ENCODE assay signal across 16 cellular contexts in the genomic region with DNA sequence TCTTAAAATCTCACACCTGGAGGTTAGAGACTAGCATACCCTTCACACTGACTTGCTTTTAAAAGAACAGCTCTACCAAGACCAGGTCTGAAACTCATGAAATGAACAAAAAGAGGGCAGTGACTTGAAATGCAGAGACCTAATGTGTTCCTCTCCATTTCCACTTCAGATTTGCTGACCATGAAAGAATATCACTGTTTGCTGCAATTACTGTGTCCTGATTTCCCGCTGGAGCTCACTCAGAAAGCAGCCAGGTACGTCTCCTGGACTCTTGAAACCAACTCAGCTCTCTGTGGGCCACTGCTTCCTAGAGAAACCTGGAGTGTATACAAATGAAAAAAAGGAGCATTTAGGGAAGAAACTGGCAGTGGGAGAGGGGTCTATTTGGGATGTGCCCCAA. TPM values are rescaled to one million over a fixed set of nuclear protein-coding genes. Genes with fewer than 3 reads are reported as not detected.
A peak's percentile ranks its signal among the peaks of the same experiment; 100 is the strongest.
DNase-seq lines count a peak whose midpoint lies in the region; ATAC-seq, FAIRE-seq and TF ChIP-seq lines count a peak whose summit lies in the region.
"Had no signal": no experiment of that assay in that cellular context is flagged by ENCODE, and none has a peak within 500 bp of the region (broad histone marks: within the 10 kb centered on the region; RNA-seq: fewer than 3 reads in every experiment).

No MANE protein-coding gene starts in this region.

- H3K4me1 Mint-ChIP-seq in type B pancreatic cell (ENCODE audit: unreplicated experiment), result peaks cover 4% of the 10 kb centered on the region
- H3K4me1 Mint-ChIP-seq: CD8-positive, alpha-beta memory T cell; IgD-negative memory B cell had no signal

- H3K27ac ChIP-seq in BLaER1, result no peak overlapping the region
- no peak overlapping the region for H3K27ac ChIP-seq in GM12878 (ENCODE audit: control insufficient read depth, insufficient read depth)
- H3K27ac ChIP-seq in sigmoid colon, result no peak overlapping the region
- H3K27ac ChIP-seq in right lobe of liver, result no peak overlapping the region

- no peak overlapping the region for H2AFZ ChIP-seq in GM12878 (ENCODE audit: control insufficient read depth, low read depth, low read length)
- H2AFZ ChIP-seq: GM23338 had no signal

- H3K4me2 ChIP-seq in BLaER1 (peak overlapping the region; percentile 32), GM12878 (ENCODE audit: control insufficient read depth, insufficient read depth) (no peak overlapping the region)
- H3K4me2 ChIP-seq: GM23338 had no signal

- in situ Hi-C loops in GM12878 (cut with MboI), result no loop called here

- H3K79me2 ChIP-seq in GM12878 (ENCODE audit: control insufficient read depth, insufficient read depth, low read length), result no peaks in the 10 kb centered on the region

- RAD21 ChIA-PET in GM12878 (lab: Charles Lee; ENCODE audit: unreplicated experiment), result no interaction called here

- H3K27ac Mint-ChIP-seq in type B pancreatic cell, result no peak overlapping the region
- H3K27ac Mint-ChIP-seq: CD8-positive, alpha-beta memory T cell; GM23338 had no signal

- H3K36me3 ChIP-seq in BLaER1, result peaks cover 17% of the 10 kb centered on the region
- H3K36me3 ChIP-seq in GM12878 (ENCODE audit: control insufficient read depth in 2 of 2, insufficient read depth in 2 of 2, low read length in 1 of 2), result peaks cover 0 to 3% of the 10 kb centered on the region in 2 experiments; a peak in 1 of 4 replicates
- H3K36me3 ChIP-seq in sigmoid colon, result peaks cover 0 to 11% (median 3%) of the 10 kb centered on the region in 4 donors
- H3K36me3 ChIP-seq in right lobe of liver, result no peaks in the 10 kb centered on the region
- H3K36me3 ChIP-seq: BE2C had no signal

- H3K4me3 ChIP-seq in BLaER1 (no peak overlapping the region), GM12878 (no peak overlapping the region), sigmoid colon (no peak overlapping the region), right lobe of liver (no peak overlapping the region)
- H3K4me3 ChIP-seq: GM23338 had no signal

- peak; percentile 56 for FAIRE-seq in GM12878 (lab: Jason Lieb, UNC)
- FAIRE-seq: A204.1, G401.6, GM12892 had no signal

- no peak for TF ChIP-seq POLR2A in GM12878 (IDR thresholded peaks at IDR 0.05; ENCODE audit: low read depth, low read length)
- TF ChIP-seq POLR2A in sigmoid colon (IDR thresholded peaks at IDR 0.05), result no peak
- no peak for TF ChIP-seq POLR2A in right lobe of liver (IDR thresholded peaks at IDR 0.05)

- H3K36me3 Mint-ChIP-seq in type B pancreatic cell, result peaks cover 15% of the 10 kb centered on the region

- SMC1A ChIA-PET in GM12878 (lab: Charles Lee; ENCODE audit: uncharacterized antibody, unreplicated experiment), result interaction anchor here (0.7 kb wide), 1 partner anchor 14 kb away, joined by 3 read pairs; no protein-coding TSS in a partner anchor

- H3K27me3 ChIP-seq in BLaER1, result no peaks in the 10 kb centered on the region
- H3K27me3 ChIP-seq in GM12878 (replicated peaks in 1 of 2; ENCODE audit: control insufficient read depth in 2 of 2, insufficient read depth in 2 of 2, low read length in 1 of 2), result no peaks in the 10 kb centered on the region
- H3K27me3 ChIP-seq in sigmoid colon, result no peaks in the 10 kb centered on the region
- H3K27me3 ChIP-seq in right lobe of liver, result no peaks in the 10 kb centered on the region
- H3K27me3 ChIP-seq: BE2C had no signal

- 95% methylated on average over 2 of the region's 2 CpGs for WGBS in GM12878 (ENCODE audit: insufficient coverage, insufficient replicate concordance, low lambda C conversion rate, missing lambda C conversion rate)
- 97 to 98% methylated on average over 2 of the region's 2 CpGs for WGBS in sigmoid colon, 2 donors
- 92% methylated on average over 2 of the region's 2 CpGs for WGBS in right lobe of liver (ENCODE audit: insufficient coverage, low coverage, low lambda C conversion rate, missing lambda C conversion rate)

- TF ChIP-seq RAD21 in GM12878 (IDR thresholded peaks at IDR 0.05; ENCODE audit: insufficient read depth, low read depth, low read length), result no peak

- intact Hi-C loops in GM12878 (cut with micrococcal nuclease; ENCODE audit: unreplicated experiment), result no loop called here
- intact Hi-C loops in sigmoid colon (cut with DNase I), result no loop called here
- intact Hi-C loops in right lobe of liver (cut with DNase I), result no loop called here

- no peak overlapping the region for H3K4me3 Mint-ChIP-seq in type B pancreatic cell
- H3K4me3 Mint-ChIP-seq: CD8-positive, alpha-beta memory T cell; GM23338; IgD-negative memory B cell had no signal

- POLR2A ChIA-PET in GM12878 (lab: Charles Lee), result no interaction called here

- H4K20me1 ChIP-seq in BLaER1, result peaks cover 14% of the 10 kb centered on the region; the same call in 1 of the 2 replicates
- H4K20me1 ChIP-seq in GM12878 (ENCODE audit: control insufficient read depth, insufficient read depth), result no peaks in the 10 kb centered on the region

- no peaks in the 10 kb centered on the region for H3K27me3 Mint-ChIP-seq in type B pancreatic cell
- H3K27me3 Mint-ChIP-seq: CD8-positive, alpha-beta memory T cell; IgD-negative memory B cell had no signal

- no TSS peak for BruUV-seq in GM12878 (replicated peaks; lab: Mats Ljungman, UMichigan)

- H3K9me3 Mint-ChIP-seq in type B pancreatic cell, result no peaks in the 10 kb centered on the region
- H3K9me3 Mint-ChIP-seq: CD8-positive, alpha-beta memory T cell; GM23338; IgD-negative memory B cell had no signal

- DNase-seq in DMS79 treated with DMSO at 0.1 percent for 48 hours (lab: John Stamatoyannopoulos, UW) (peak; percentile 85), GM12878 (ENCODE audit: low read depth, low spot score) (no peak), sigmoid colon (peak; percentile 2), type B pancreatic cell (ENCODE audit: extremely low spot score, unreplicated experiment) (no peak), right lobe of liver (no peak)
- DNase-seq: BE2C; CD8-positive, alpha-beta memory T cell; DMS53; H7 had no signal

- ATAC-seq in GM12878 (no peak), HG03565 (IDR thresholded peaks at IDR 0.05; ENCODE audit: unreplicated experiment) (no peak), right lobe of liver (no peak)
- ATAC-seq: GM23338 had no signal

- TF ChIP-seq EP300 in GM12878 (IDR thresholded peaks at IDR 0.05; ENCODE audit: borderline replicate concordance in 1 of 2, control insufficient read depth in 1 of 2, low read depth in 2 of 2, low read length in 2 of 2) (no peak), sigmoid colon (IDR thresholded peaks at IDR 0.05) (no peak)

- TF ChIP-seq CTCF in GM12878 (IDR thresholded peaks at IDR 0.05 in 2 of 3, conservative IDR thresholded peaks at IDR 0.05 in 1 of 3; ENCODE audit: control insufficient read depth in 2 of 3, extremely low read depth in 1 of 3, insufficient read depth in 1 of 3, low read depth in 3 of 3, low read length in 3 of 3) (no peak), sigmoid colon (IDR thresholded peaks at IDR 0.05) (no peak), type B pancreatic cell (conservative IDR thresholded peaks at IDR 0.05) (no peak), right lobe of liver (IDR thresholded peaks at IDR 0.05) (no peak)

- H3K9me3 ChIP-seq in BLaER1 (no peaks in the 10 kb centered on the region), GM12878 (replicated peaks; ENCODE audit: control insufficient read depth, insufficient read depth, low read length) (no peaks in the 10 kb centered on the region), sigmoid colon (no peaks in the 10 kb centered on the region), right lobe of liver (no peaks in the 10 kb centered on the region)
- H3K9me3 ChIP-seq: BE2C had no signal

- CTCF ChIA-PET in GM12878 (lab: Yijun Ruan, JAX), result interaction anchor here (0.9 kb wide), 1 partner anchor 16 kb away, joined by 3 read pairs; no protein-coding TSS in a partner anchor

- H3K4me1 ChIP-seq in BLaER1, result peaks cover 33% of the 10 kb centered on the region
- no peaks in the 10 kb centered on the region for H3K4me1 ChIP-seq in GM12878 (ENCODE audit: control insufficient read depth, insufficient read depth, low read length)
- peaks cover 0 to under 1% (median under 1%) of the 10 kb centered on the region in 4 donors for H3K4me1 ChIP-seq in sigmoid colon
- no peaks in the 10 kb centered on the region for H3K4me1 ChIP-seq in right lobe of liver
- H3K4me1 ChIP-seq: BE2C had no signal

- H3K9ac ChIP-seq in BLaER1 (no peak overlapping the region), GM12878 (ENCODE audit: control insufficient read depth, insufficient read depth, low read length) (no peak overlapping the region)

RNA-seq across cellular contexts. Expression of a gene that starts 39.2 kb away (rescaled TPM):
- 293 and 339 TPM in 2 replicates for total RNA-seq in GM12878 (2013; cell fraction: nucleolus; rRNA removed)
- total RNA-seq in GM12878 (2014; rRNA removed), result 77.6 and 82.8 TPM in 2 replicates
- 59.7 and 64.4 TPM in 2 replicates for total RNA-seq in GM12878 (2014; rRNA removed; fragmentation: Illumina TruSeq; extraction: Trizol)
- total RNA-seq in GM12878 (2021), result 75.7 and 79.0 TPM in 2 replicates
- polyA plus RNA-seq in GM12878 (2011; ENCODE audit: low read depth), result 108 TPM
- 45.9 and 59.3 TPM in 2 replicates for polyA plus RNA-seq in GM12878 (2011; rRNA removed)
- 114 and 122 TPM in 2 replicates for polyA plus RNA-seq in GM12878 (2011; cell fraction: cytosol; rRNA removed)
- 108 and 146 TPM in 2 replicates for polyA plus RNA-seq in GM12878 (2011; cell fraction: nucleus; rRNA removed)
- 45.1 and 63.9 TPM in 2 replicates for polyA plus RNA-seq in GM12878 (2012)
- polyA plus RNA-seq in GM12878 (2014; fragmentation: Illumina TruSeq; extraction: Trizol), result 64.5 and 100 TPM in 2 replicates
- 10 to 100 TPM; 20.9 to 25.0 TPM for polyA plus RNA-seq in GM12878 (2014; fragmentation: Nextera tagmentation; extraction: Ambion mirVana)
- polyA plus RNA-seq in GM12878 (2014; rRNA removed), result 72.8 and 75.4 TPM in 2 replicates
- polyA plus RNA-seq in GM12878 (2016; fragmentation: Nextera tagmentation; extraction: Ambion mirVana), result 10 to 100 TPM; 79.2 to 91.4 TPM
- 83.6 and 138 TPM in 2 replicates for polyA minus RNA-seq in GM12878 (2011; rRNA and poly(A)+ RNA removed)
- 20.4 and 24.9 TPM in 2 replicates for polyA minus RNA-seq in GM12878 (2011; cell fraction: cytosol; rRNA and poly(A)+ RNA removed)
- 70.6 and 134 TPM in 2 replicates for polyA minus RNA-seq in GM12878 (2011; cell fraction: nucleus; rRNA and poly(A)+ RNA removed)
- 100 to 1,000 TPM in 3 of 4 donors, 10 to 100 TPM in 1; 85.0 to 185 (median 123) TPM for total RNA-seq in sigmoid colon
- 10 to 100 TPM; 46.8 to 81.1 (median 50.2) TPM for polyA plus RNA-seq in sigmoid colon
- 99.9 and 103 TPM in 2 replicates for total RNA-seq in type B pancreatic cell (ENCODE audit: low replicate concordance)
- total RNA-seq in right lobe of liver, result 10 to 100 TPM; 37.7 to 64.4 (median 62.1) TPM

RNA-seq across cellular contexts. Expression of a gene that starts 48.8 kb away (rescaled TPM):
- total RNA-seq in GM12878 (2013; cell fraction: nucleolus; rRNA removed), result 0.34 and 0.84 TPM in 2 replicates
- total RNA-seq in GM12878 (2014; rRNA removed), result 0.23 and 0.60 TPM in 2 replicates
- 0.22 and 0.55 TPM in 2 replicates for total RNA-seq in GM12878 (2014; rRNA removed; fragmentation: Illumina TruSeq; extraction: Trizol)
- 0.43 and 0.82 TPM in 2 replicates for total RNA-seq in GM12878 (2021)
- 0.18 TPM for polyA plus RNA-seq in GM12878 (2011; ENCODE audit: low read depth)
- 0.12 and 0.16 TPM in 2 replicates for polyA plus RNA-seq in GM12878 (2011; rRNA removed)
- polyA plus RNA-seq in GM12878 (2011; cell fraction: cytosol; rRNA removed), result 0.15 and 0.20 TPM in 2 replicates
- polyA plus RNA-seq in GM12878 (2011; cell fraction: nucleus; rRNA removed), result 0.16 and 0.22 TPM in 2 replicates
- polyA plus RNA-seq in GM12878 (2012), result 0.83 and 0.86 TPM in 2 replicates
- 0.18 TPM in 1 of 2 replicates, not detected in the other for polyA plus RNA-seq in GM12878 (2014; fragmentation: Illumina TruSeq; extraction: Trizol)
- under 1 TPM in 1 of 2 experiments, not detected in 1; 0.05 TPM for polyA plus RNA-seq in GM12878 (2014; fragmentation: Nextera tagmentation; extraction: Ambion mirVana)
- polyA plus RNA-seq in GM12878 (2014; rRNA removed), result 0.38 and 0.60 TPM in 2 replicates
- under 1 TPM; 0.09 to 0.55 TPM for polyA plus RNA-seq in GM12878 (2016; fragmentation: Nextera tagmentation; extraction: Ambion mirVana)
- polyA minus RNA-seq in GM12878 (2011; rRNA and poly(A)+ RNA removed), result 0.21 TPM in 1 of 2 replicates, not detected in the other
- polyA minus RNA-seq in GM12878 (2011; cell fraction: cytosol; rRNA and poly(A)+ RNA removed), result 4.0 and 4.9 TPM in 2 replicates
- 0.85 and 1.3 TPM in 2 replicates for polyA minus RNA-seq in GM12878 (2011; cell fraction: nucleus; rRNA and poly(A)+ RNA removed)
- 10 to 100 TPM; 56.0 to 78.3 (median 73.5) TPM for total RNA-seq in sigmoid colon
- 1 to 10 TPM; 1.2 to 7.0 (median 4.8) TPM for polyA plus RNA-seq in sigmoid colon
- 52.5 and 77.2 TPM in 2 replicates for total RNA-seq in type B pancreatic cell (ENCODE audit: low replicate concordance)
- 10 to 100 TPM in 5 of 6 experiments, 1 to 10 TPM in 1; 9.6 to 31.1 (median 25.0) TPM for total RNA-seq in right lobe of liver
- polyA plus RNA-seq: CD8-positive, alpha-beta memory T cell; IgD-negative memory B cell had no signal

Comparison
In these comparisons a context has a peak if more than half of its experiments do, and no peak if none do; other contexts are left out.
1. DNase-seq: peak in DMS79 treated with DMSO at 0.1 percent for 48 hours (single experiment) and sigmoid colon (single experiment); none in GM12878 (single experiment), type B pancreatic cell (single experiment) and right lobe of liver (0 of 3).
2. RNA of a gene that starts 48.8 kb away (total RNA-seq): 56.0 to 78.3 TPM in sigmoid colon, 52.5 to 77.2 TPM in type B pancreatic cell and 9.6 to 31.1 TPM in right lobe of liver; 0.22 to 0.84 TPM in GM12878; every median in the first group is over 4 times any median in the second.